In the genomic region with DNA sequence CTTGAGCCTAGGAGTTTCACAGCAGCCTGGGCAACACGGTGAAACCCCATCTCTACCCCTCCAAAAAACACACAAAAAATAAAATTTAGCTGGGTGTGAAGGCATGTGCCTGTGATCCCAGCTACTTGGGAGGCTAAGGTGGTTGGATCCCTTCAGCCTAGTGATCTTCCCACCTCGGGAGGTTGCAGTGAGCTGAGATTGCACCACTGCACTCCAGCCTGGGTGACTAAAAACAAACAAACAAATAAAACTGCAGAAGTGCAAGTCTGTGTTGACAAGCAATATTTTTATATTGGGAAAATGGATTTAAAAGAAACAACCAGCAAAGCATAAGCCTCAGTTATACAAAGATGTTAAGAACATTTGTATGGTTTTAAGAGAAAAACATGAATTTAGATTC, we compare ENCODE assay signal across 1 cellular context.
TF ChIP-seq lines count a peak whose summit lies in the region.

No MANE protein-coding gene starts in this region.

TF ChIP-seq in A549, 52 proteins besides CTCF, POLR2A, EP300 and RAD21:
- TF ChIP-seq KDM5A (IDR thresholded peaks at IDR 0.05) = no peak
- no peak for TF ChIP-seq HOXB13 (CRISPR knock-in tag; IDR thresholded peaks at IDR 0.05; ENCODE audit: low read depth)
- no peak for TF ChIP-seq HOXA7 (CRISPR knock-in tag; IDR thresholded peaks at IDR 0.05)
- TF ChIP-seq ZNF302 (CRISPR knock-in tag; IDR thresholded peaks at IDR 0.05) = no peak
- no peak for TF ChIP-seq KDM1A (IDR thresholded peaks at IDR 0.05; ENCODE audit: low read depth)
- no peak for TF ChIP-seq RFX5 (IDR thresholded peaks at IDR 0.05)
- TF ChIP-seq HDAC2 (IDR thresholded peaks at IDR 0.05) = no peak
- TF ChIP-seq MAFK (IDR thresholded peaks at IDR 0.05; ENCODE audit: partially characterized antibody) = no peak
- no peak for TF ChIP-seq FOSB (CRISPR knock-in tag; IDR thresholded peaks at IDR 0.05)
- TF ChIP-seq ZSCAN20 (CRISPR knock-in tag; IDR thresholded peaks at IDR 0.05) = no peak
- TF ChIP-seq RARB (CRISPR knock-in tag; IDR thresholded peaks at IDR 0.05) = no peak
- no peak for TF ChIP-seq RNF2 (IDR thresholded peaks at IDR 0.05; ENCODE audit: borderline replicate concordance, low read depth)
- TF ChIP-seq GATA3 (IDR thresholded peaks at IDR 0.05; ENCODE audit: borderline replicate concordance) = no peak
- TF ChIP-seq NPAS2 (CRISPR knock-in tag; IDR thresholded peaks at IDR 0.05; ENCODE audit: borderline replicate concordance) = no peak
- TF ChIP-seq HOXB5 (CRISPR knock-in tag; IDR thresholded peaks at IDR 0.05) = no peak
- TF ChIP-seq, protein P1, sequence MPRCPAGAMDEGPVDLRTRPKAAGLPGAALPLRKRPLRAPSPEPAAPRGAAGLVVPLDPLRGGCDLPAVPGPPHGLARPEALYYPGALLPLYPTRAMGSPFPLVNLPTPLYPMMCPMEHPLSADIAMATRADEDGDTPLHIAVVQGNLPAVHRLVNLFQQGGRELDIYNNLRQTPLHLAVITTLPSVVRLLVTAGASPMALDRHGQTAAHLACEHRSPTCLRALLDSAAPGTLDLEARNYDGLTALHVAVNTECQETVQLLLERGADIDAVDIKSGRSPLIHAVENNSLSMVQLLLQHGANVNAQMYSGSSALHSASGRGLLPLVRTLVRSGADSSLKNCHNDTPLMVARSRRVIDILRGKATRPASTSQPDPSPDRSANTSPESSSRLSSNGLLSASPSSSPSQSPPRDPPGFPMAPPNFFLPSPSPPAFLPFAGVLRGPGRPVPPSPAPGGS (IDR thresholded peaks at IDR 0.05) = no peak
- peak; percentile 39 to 87 for TF ChIP-seq CEBPB (IDR thresholded peaks at IDR 0.05)
- no peak for TF ChIP-seq BHLHE40 (IDR thresholded peaks at IDR 0.05; ENCODE audit: low read depth, low read length)
- TF ChIP-seq, protein P2, sequence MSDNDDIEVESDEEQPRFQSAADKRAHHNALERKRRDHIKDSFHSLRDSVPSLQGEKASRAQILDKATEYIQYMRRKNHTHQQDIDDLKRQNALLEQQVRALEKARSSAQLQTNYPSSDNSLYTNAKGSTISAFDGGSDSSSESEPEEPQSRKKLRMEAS (IDR thresholded peaks at IDR 0.05) = peak; percentile 32; the same call in 1 of the 2 replicates
- TF ChIP-seq NR3C1 (IDR thresholded peaks at IDR 0.05) = no peak
- TF ChIP-seq, protein P3, sequence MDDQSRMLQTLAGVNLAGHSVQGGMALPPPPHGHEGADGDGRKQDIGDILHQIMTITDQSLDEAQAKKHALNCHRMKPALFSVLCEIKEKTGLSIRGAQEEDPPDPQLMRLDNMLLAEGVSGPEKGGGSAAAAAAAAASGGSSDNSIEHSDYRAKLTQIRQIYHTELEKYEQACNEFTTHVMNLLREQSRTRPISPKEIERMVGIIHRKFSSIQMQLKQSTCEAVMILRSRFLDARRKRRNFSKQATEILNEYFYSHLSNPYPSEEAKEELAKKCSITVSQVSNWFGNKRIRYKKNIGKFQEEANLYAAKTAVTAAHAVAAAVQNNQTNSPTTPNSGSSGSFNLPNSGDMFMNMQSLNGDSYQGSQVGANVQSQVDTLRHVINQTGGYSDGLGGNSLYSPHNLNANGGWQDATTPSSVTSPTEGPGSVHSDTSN (IDR thresholded peaks at IDR 0.05) = no peak
- TF ChIP-seq TFCP2L1 (CRISPR knock-in tag; IDR thresholded peaks at IDR 0.05) = no peak
- no peak for TF ChIP-seq FOSL2 (IDR thresholded peaks at IDR 0.05)
- peak; percentile 77 for TF ChIP-seq FOSL2 (CRISPR knock-in tag; IDR thresholded peaks at IDR 0.05)
